ENCODE assay signal across 26 cellular contexts in the genomic region with DNA sequence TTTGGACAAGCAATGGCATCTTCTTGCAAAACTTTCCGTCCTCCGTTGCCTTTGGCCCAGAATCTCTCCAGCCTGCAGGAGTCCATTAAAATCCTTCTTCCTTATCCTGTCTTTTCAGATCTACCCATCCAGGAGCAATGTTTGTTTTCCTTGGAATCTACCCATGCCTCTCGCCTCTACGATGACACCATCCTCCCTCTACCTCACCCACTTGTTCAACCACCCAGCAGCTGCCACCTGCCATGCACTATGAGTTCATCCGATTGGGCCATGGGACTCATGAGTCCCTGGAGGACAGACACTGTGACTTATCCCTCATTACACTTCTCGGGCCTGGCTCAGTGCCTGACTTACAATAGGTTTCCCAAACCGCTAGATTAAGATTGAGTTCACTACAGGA.
"Had no signal": no experiment of that assay in that cellular context is flagged by ENCODE, and none has a peak within 500 bp of the region (broad histone marks: within the 10 kb centered on the region; RNA-seq: fewer than 3 reads in every experiment).

No MANE protein-coding gene starts in this region.

- H3K4me3 Mint-ChIP-seq: activated B cell treated with CpG ODN at 0.5 μM for 24 hours; activated CD4-positive, alpha-beta T cell treated with anti-CD3 and anti-CD28 coated beads for 36 hours; activated naive CD8-positive, alpha-beta T cell treated with anti-CD3 and anti-CD28 coated beads for 36 hours; central memory CD8-positive, alpha-beta T cell; effector memory CD8-positive, alpha-beta T cell; immature natural killer cell; naive thymus-derived CD8-positive, alpha-beta T cell; neural progenitor cell; type B pancreatic cell had no signal

- H3K79me2 ChIP-seq: hepatocyte had no signal

- H3K27ac Mint-ChIP-seq: activated B cell treated with CpG ODN at 0.5 μM for 24 hours; activated CD4-positive, alpha-beta T cell treated with anti-CD3 and anti-CD28 coated beads for 36 hours; activated naive CD8-positive, alpha-beta T cell treated with anti-CD3 and anti-CD28 coated beads for 36 hours; effector memory CD8-positive, alpha-beta T cell; immature natural killer cell; neural progenitor cell; type B pancreatic cell had no signal

- H3K27me3 Mint-ChIP-seq: activated B cell treated with CpG ODN at 0.5 μM for 24 hours; activated naive CD8-positive, alpha-beta T cell treated with anti-CD3 and anti-CD28 coated beads for 36 hours had no signal

- H3K27me3 ChIP-seq: hepatocyte, neural progenitor cell, vagina had no signal

- H3K9ac ChIP-seq: neural progenitor cell had no signal

- H3K4me3 ChIP-seq: dorsolateral prefrontal cortex, hepatocyte, left lung, lung, neural progenitor cell, spleen, thoracic aorta, vagina had no signal

- H3K4me1 ChIP-seq: left lung, spleen, vagina had no signal

- H3K9me3 ChIP-seq: left lung, spleen, thoracic aorta, vagina had no signal

- H3K36me3 Mint-ChIP-seq: activated naive CD8-positive, alpha-beta T cell treated with anti-CD3 and anti-CD28 coated beads for 36 hours; immature natural killer cell; naive thymus-derived CD8-positive, alpha-beta T cell; neural progenitor cell; type B pancreatic cell had no signal

- H3K36me3 ChIP-seq: left lung, neural progenitor cell, spleen, thoracic aorta, vagina had no signal

- H3K4me1 Mint-ChIP-seq: activated B cell treated with CpG ODN at 0.5 μM for 24 hours; activated CD4-positive, alpha-beta T cell treated with anti-CD3 and anti-CD28 coated beads for 36 hours; activated naive CD8-positive, alpha-beta T cell treated with anti-CD3 and anti-CD28 coated beads for 36 hours; central memory CD8-positive, alpha-beta T cell; immature natural killer cell had no signal

- H2AFZ ChIP-seq: hepatocyte had no signal

- H3K4me2 ChIP-seq: hepatocyte had no signal

- ATAC-seq: activated CD4-positive, alpha-beta T cell treated with anti-CD3 and anti-CD28 coated beads for 36 hours; effector memory CD8-positive, alpha-beta T cell; esophagus mucosa; left lung; naive thymus-derived CD8-positive, alpha-beta T cell; sciatic nerve had no signal

- DNase-seq: activated B cell treated with CpG ODN at 0.5 μM for 24 hours; activated CD4-positive, alpha-beta T cell treated with anti-CD3 and anti-CD28 coated beads for 36 hours; activated CD4-positive, alpha-beta T cell treated with anti-CD3 and anti-CD28 coated beads, Interleukin-2, amount 50 U/mL, for 48 hours; activated naive CD4-positive, alpha-beta T cell treated with Interleukin-2 at 50 U/mL for 16 hours; activated naive CD8-positive, alpha-beta T cell treated with anti-CD3 and anti-CD28 coated beads for 36 hours; activated T-cell treated with anti-CD3 and anti-CD28 coated beads, Interleukin-2, amount 50 U/mL, for 48 hours; dorsolateral prefrontal cortex; effector memory CD8-positive, alpha-beta T cell; foreskin melanocyte; immature natural killer cell; kidney glomerular epithelial cell; left lung; naive thymus-derived CD8-positive, alpha-beta T cell; posterior cingulate gyrus; spleen; stimulated activated CD4-positive, alpha-beta T cell treated with anti-CD3 and anti-CD28 coated beads, Interleukin-4, amount 100 ng/mL, for 1 hour; stimulated activated naive CD4-positive, alpha-beta T cell had no signal

- H3K9me3 Mint-ChIP-seq: activated B cell treated with CpG ODN at 0.5 μM for 24 hours; activated naive CD8-positive, alpha-beta T cell treated with anti-CD3 and anti-CD28 coated beads for 36 hours; central memory CD8-positive, alpha-beta T cell; effector memory CD8-positive, alpha-beta T cell; immature natural killer cell; naive thymus-derived CD8-positive, alpha-beta T cell had no signal

- H3K27ac ChIP-seq: dorsolateral prefrontal cortex, hepatocyte, left lung, neural progenitor cell, spleen, thoracic aorta, vagina had no signal
